12 cellular contexts compared by ENCODE assay signal in genomic region chr20:588932-589672, GRCh38. TPM values are rescaled to one million over a fixed set of nuclear protein-coding genes. Genes with fewer than 3 reads are reported as not detected.
A peak's percentile ranks its signal among the peaks of the same experiment; 100 is the strongest.
DNase-seq lines count a peak whose midpoint lies in the region; ATAC-seq, FAIRE-seq and TF ChIP-seq lines count a peak whose summit lies in the region.
"Had no signal": no experiment of that assay in that cellular context is flagged by ENCODE, and none has a peak within 500 bp of the region (broad histone marks: within the 10 kb centered on the region; RNA-seq: fewer than 3 reads in every experiment).

No MANE protein-coding gene starts in this region.

- POLR2A ChIA-PET in Panc1 (lab: Charles Lee) = no interaction called here

- no TSS peak for BruUV-seq in Panc1 (replicated peaks; lab: Mats Ljungman, UMichigan)

- H3K9me3 ChIP-seq in heart right ventricle (no peaks in the 10 kb centered on the region), Panc1 (ENCODE audit: control insufficient read depth, insufficient read depth, low read depth, low read length) (no peaks in the 10 kb centered on the region), pancreas (no peaks in the 10 kb centered on the region)

- in situ Hi-C loops in Panc1 (cut with HindIII; ENCODE audit: low pct_unique_long_range_greater_than_20kb, low sequenced_read_pairs) = no loop called here

- intact Hi-C loops in heart right ventricle (cut with DNase I) (loop anchor here in 1 of 10 donors (2.0 kb wide), 1 partner anchor 14 kb away; no protein-coding TSS in a partner anchor), Right ventricle myocardium inferior (cut with DNase I) (no loop called here), Panc1 (cut with micrococcal nuclease; ENCODE audit: unreplicated experiment) (no loop called here), pancreas (cut with DNase I) (no loop called here)

- H3K36me3 ChIP-seq in heart right ventricle = no peaks in the 10 kb centered on the region
- H3K36me3 ChIP-seq in Panc1 (ENCODE audit: control insufficient read depth, insufficient read depth, low read length) = no peaks in the 10 kb centered on the region
- no peaks in the 10 kb centered on the region for H3K36me3 ChIP-seq in pancreas

- peak in 1 of 9 donors; percentile 20 for TF ChIP-seq CTCF in heart right ventricle (IDR thresholded peaks at IDR 0.05)
- TF ChIP-seq CTCF in Panc1 (IDR thresholded peaks at IDR 0.05) = no peak
- TF ChIP-seq CTCF in pancreas (IDR thresholded peaks at IDR 0.05) = no peak

- H3K4me3 ChIP-seq in heart right ventricle (no peak overlapping the region), Panc1 (ENCODE audit: low read depth in 2 of 2, low read length in 2 of 2) (no peak overlapping the region), pancreas (no peak overlapping the region)

- FAIRE-seq in pancreas (lab: Jason Lieb, UNC) = no peak
- FAIRE-seq: TTC549 had no signal

- peak in 7 of 8 donors; percentile 25 to 57 (median 30) for ATAC-seq in heart right ventricle
- no peak for ATAC-seq in Right ventricle myocardium inferior
- ATAC-seq in HG02884 (IDR thresholded peaks at IDR 0.05; ENCODE audit: unreplicated experiment) = peak; percentile 69
- peak; percentile 52 for ATAC-seq in Panc1
- ATAC-seq in pancreas = no peak
- ATAC-seq in GM19328 (IDR thresholded peaks at IDR 0.05; ENCODE audit: unreplicated experiment) = no peak

- WGBS in heart right ventricle, 2 donors = 67 to 74% methylated on average over 10 of the region's 10 CpGs
- WGBS in pancreas, 2 donors = 82 to 86% methylated on average over 10 of the region's 10 CpGs

- CTCF ChIA-PET in Panc1 (lab: Charles Lee) = no interaction called here

- no peak for DNase-seq in heart right ventricle
- DNase-seq in Right ventricle myocardium inferior (ENCODE audit: missing footprints) = no peak
- DNase-seq in Panc1 (ENCODE audit: low read depth, low spot score) = no peak
- no peak for DNase-seq in pancreas
- no peak for DNase-seq in DMS153 treated with DMSO at 0.1 percent for 48 hours (lab: John Stamatoyannopoulos, UW; ENCODE audit: unreplicated experiment)
- no peak for DNase-seq in OCI-M2 (lab: John Stamatoyannopoulos, UW; ENCODE audit: unreplicated experiment)
- DNase-seq: NCI-H510A had no signal

- H3K27ac ChIP-seq in heart right ventricle (peak overlapping the region in 9 of 10 donors; percentile 8 to 88 (median 73)), Panc1 (ENCODE audit: low read length) (no peak overlapping the region), pancreas (no peak overlapping the region)
- H3K27ac ChIP-seq: epithelial cell of prostate had no signal

- peaks cover 7 to 38% (median 28%) of the 10 kb centered on the region in 9 donors for H3K4me1 ChIP-seq in heart right ventricle
- H3K4me1 ChIP-seq in Panc1 (ENCODE audit: control insufficient read depth, insufficient read depth, low read length) = no peaks in the 10 kb centered on the region
- no peaks in the 10 kb centered on the region for H3K4me1 ChIP-seq in pancreas

- H3K27me3 ChIP-seq in heart right ventricle (no peaks in the 10 kb centered on the region), Panc1 (ENCODE audit: control insufficient read depth, insufficient read depth, low read length) (no peaks in the 10 kb centered on the region), pancreas (no peaks in the 10 kb centered on the region)

RNA-seq across cellular contexts. Expression of gene TCF15, which starts 21.0 kb away (rescaled TPM):
- total RNA-seq in heart right ventricle (10 to 100 TPM in 3 of 10 donors, 1 to 10 TPM in 7; 4.6 to 20.5 (median 7.9) TPM), Right ventricle myocardium inferior (13.1 TPM), Panc1 (2021; ENCODE audit: unreplicated experiment) (not detected), pancreas (under 1 TPM in 5 of 6 donors, not detected in 1; 0.16 to 0.21 (median 0.19) TPM)
- polyA plus RNA-seq in heart right ventricle (10 to 100 TPM; 12.8 to 41.0 TPM), pancreas (under 1 TPM; 0.45 to 0.80 TPM)
- polyA plus RNA-seq in Panc1 (2012; ENCODE audit: insufficient read length) = not detected
- total RNA-seq: liver had no signal
- polyA plus RNA-seq: liver had no signal

RNA-seq across cellular contexts. Expression of gene CSNK2A1, which starts 45.5 kb away (rescaled TPM):
- total RNA-seq in heart right ventricle (100 to 1,000 TPM; 111 to 137 (median 129) TPM), Right ventricle myocardium inferior (111 TPM), Panc1 (2021; ENCODE audit: unreplicated experiment) (191 TPM), pancreas (10 to 100 TPM; 44.5 to 57.4 (median 49.5) TPM)
- polyA plus RNA-seq in heart right ventricle (10 to 100 TPM; 21.4 to 38.2 TPM), pancreas (10 to 100 TPM; 12.7 to 21.2 TPM)
- 90.5 TPM for polyA plus RNA-seq in Panc1 (2012; ENCODE audit: insufficient read length)

Comparison
In these comparisons a context has a peak if more than half of its experiments do, and no peak if none do; other contexts are left out.
1. ATAC-seq: peak in heart right ventricle (7 of 8), HG02884 (single experiment) and Panc1 (single experiment); none in Right ventricle myocardium inferior (single experiment), pancreas (0 of 4) and GM19328 (single experiment).
2. H3K27ac ChIP-seq: peak in heart right ventricle (9 of 10); none in Panc1 (single experiment) and pancreas (0 of 4).